In the genomic region with DNA sequence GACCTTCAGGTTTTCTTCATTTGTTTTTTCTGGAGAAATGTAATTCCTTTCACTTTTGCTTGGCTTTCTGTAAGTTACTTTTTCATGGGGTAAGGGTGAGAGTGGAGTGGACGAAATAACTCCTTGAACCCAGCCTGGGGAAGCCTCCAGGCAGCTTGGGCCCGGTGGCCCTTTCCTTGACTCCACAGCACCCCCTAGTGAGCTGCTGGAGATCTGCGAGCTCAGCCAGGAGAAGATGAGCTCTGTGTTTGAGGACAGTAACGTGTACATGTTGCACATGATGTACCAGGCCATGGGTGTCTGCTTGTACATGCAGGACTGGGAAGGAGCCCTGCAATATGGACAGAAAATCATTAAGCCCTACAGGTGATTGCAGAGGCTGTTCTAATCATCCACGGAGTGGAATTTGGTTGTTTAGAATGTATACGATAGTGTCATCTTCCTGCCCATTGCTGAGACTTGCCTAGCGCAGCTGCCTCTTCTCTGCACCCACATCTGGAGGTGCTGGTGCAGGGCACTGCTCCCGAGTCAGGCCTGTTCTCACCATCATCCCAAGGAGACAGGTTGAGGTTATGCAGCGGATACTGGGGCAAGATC, we compare ENCODE assay signal across 8 cellular contexts. TPM values are rescaled to one million over a fixed set of nuclear protein-coding genes. Genes with fewer than 3 reads are reported as not detected.
A peak's percentile ranks its signal among the peaks of the same experiment; 100 is the strongest.
DNase-seq lines count a peak whose midpoint lies in the region; ATAC-seq and TF ChIP-seq lines count a peak whose summit lies in the region.

No MANE protein-coding gene starts in this region.

- DNase-seq in Caco-2 (peak; percentile 46 to 72), MG63 (peak; percentile 32), thyroid gland (no peak), NCI-H1930 (lab: John Stamatoyannopoulos, UW) (no peak)
- peak; percentile 26 for DNase-seq in activated CD4-positive, alpha-beta T cell treated with anti-CD3 and anti-CD28 coated beads for 1 hour
- peak; percentile 27 for DNase-seq in effector CD4-positive, alpha-beta T cell
- DNase-seq in naive thymus-derived CD4-positive, alpha-beta T cell: peak in 8 of 9 donors; percentile 18 to 65 (median 45)

- WGBS in thyroid gland, 2 donors: 75 to 79% methylated on average over 9 of the region's 9 CpGs

- ATAC-seq in GM19351 (IDR thresholded peaks at IDR 0.05; ENCODE audit: unreplicated experiment): peak; percentile 39
- ATAC-seq in naive thymus-derived CD4-positive, alpha-beta T cell: peak; percentile 48

- H3K27me3 ChIP-seq in Caco-2 (replicated peaks; ENCODE audit: control insufficient read depth, insufficient read depth, low read length) (no peaks in the 10 kb centered on the region), MG63 (no peaks in the 10 kb centered on the region), thyroid gland (no peaks in the 10 kb centered on the region)
- no peaks in the 10 kb centered on the region for H3K27me3 ChIP-seq in naive thymus-derived CD4-positive, alpha-beta T cell (ENCODE audit: control insufficient read depth in 2 of 2, insufficient read depth in 2 of 2, low read length in 2 of 2)

- no peak overlapping the region for H3K27ac ChIP-seq in naive thymus-derived CD4-positive, alpha-beta T cell (ENCODE audit: low read depth, low read length)
- H3K27ac ChIP-seq in thyroid gland: peak overlapping the region in 1 of 3 donors; percentile 89

- H3K36me3 ChIP-seq in Caco-2 (ENCODE audit: control insufficient read depth, insufficient read depth, low read length): peaks cover 6% of the 10 kb centered on the region
- H3K36me3 ChIP-seq in MG63: peaks cover 8% of the 10 kb centered on the region
- peaks cover 0 to 74% (median 4%) of the 10 kb centered on the region in 3 experiments for H3K36me3 ChIP-seq in naive thymus-derived CD4-positive, alpha-beta T cell (ENCODE audit: control insufficient read depth in 2 of 3, insufficient read depth in 3 of 3, low read length in 3 of 3)
- H3K36me3 ChIP-seq in thyroid gland: no peaks in the 10 kb centered on the region

- BruUV-seq in Caco-2 (replicated peaks; lab: Mats Ljungman, UMichigan): TSS peak; percentile 5

- H3K4me3 ChIP-seq in Caco-2 (ENCODE audit: low read depth, low read length) (no peak overlapping the region), MG63 (no peak overlapping the region), thyroid gland (replicated peaks in 1 of 3) (no peak overlapping the region)
- no peak overlapping the region for H3K4me3 ChIP-seq in naive thymus-derived CD4-positive, alpha-beta T cell (ENCODE audit: low read length)

- peak; percentile 82 to 85 for TF ChIP-seq CTCF in Caco-2 (IDR thresholded peaks at IDR 0.05; ENCODE audit: insufficient read depth in 1 of 2, low read depth in 1 of 2, low read length in 1 of 2, severe bottlenecking in 1 of 2, unreplicated experiment in 1 of 2)
- peak in 4 of 6 experiments; percentile 20 to 56 (median 38) for TF ChIP-seq CTCF in thyroid gland (IDR thresholded peaks at IDR 0.05)

- no peaks in the 10 kb centered on the region for H3K27me3 Mint-ChIP-seq in Caco-2 (ENCODE audit: insufficient read depth, unreplicated experiment)
- H3K27me3 Mint-ChIP-seq in naive thymus-derived CD4-positive, alpha-beta T cell: no peaks in the 10 kb centered on the region

- POLR2A ChIA-PET in Caco-2 (lab: Charles Lee): interaction anchor here (0.8 kb wide), 1 partner anchor 49 kb away, joined by 3 read pairs; no protein-coding TSS in a partner anchor
- POLR2A ChIA-PET in naive thymus-derived CD4-positive, alpha-beta T cell (lab: Charles Lee): interaction anchor here (0.6 kb wide), 1 partner anchor 114 kb away, joined by 3 read pairs; no protein-coding TSS in a partner anchor

- H3K4me3 Mint-ChIP-seq in Caco-2 (ENCODE audit: unreplicated experiment): peak overlapping the region; percentile 32
- no peak overlapping the region for H3K4me3 Mint-ChIP-seq in naive thymus-derived CD4-positive, alpha-beta T cell

- TF ChIP-seq POLR2A in thyroid gland (IDR thresholded peaks at IDR 0.05): no peak

- H3K27ac Mint-ChIP-seq in Caco-2 (ENCODE audit: unreplicated experiment): peak overlapping the region; percentile 63
- peak overlapping the region in 1 of 9 donors; percentile 36 for H3K27ac Mint-ChIP-seq in naive thymus-derived CD4-positive, alpha-beta T cell

- H3K9me3 Mint-ChIP-seq in Caco-2 (ENCODE audit: unreplicated experiment): no peaks in the 10 kb centered on the region
- H3K9me3 Mint-ChIP-seq in naive thymus-derived CD4-positive, alpha-beta T cell: no peaks in the 10 kb centered on the region

- no peaks in the 10 kb centered on the region for H3K9me3 ChIP-seq in Caco-2
- no peaks in the 10 kb centered on the region for H3K9me3 ChIP-seq in MG63
- H3K9me3 ChIP-seq in naive thymus-derived CD4-positive, alpha-beta T cell (ENCODE audit: control insufficient read depth in 2 of 3, low read length in 3 of 3): no peaks in the 10 kb centered on the region
- H3K9me3 ChIP-seq in thyroid gland: no peaks in the 10 kb centered on the region

- CTCF ChIA-PET in Caco-2 (lab: Charles Lee): interaction anchor here (0.6 to 3.4 kb wide), 30 partner anchors 9 to 344 kb away, joined by 3 to 49 read pairs (median 5); a partner anchor contains a TSS
- CTCF ChIA-PET in naive thymus-derived CD4-positive, alpha-beta T cell (lab: Charles Lee): interaction anchor here (0.6 to 11.7 kb wide), 14 partner anchors 15 to 296 kb away, joined by 3 to 312 read pairs (median 5); no protein-coding TSS in a partner anchor

- peaks cover 99% of the 10 kb centered on the region for H3K36me3 Mint-ChIP-seq in Caco-2 (ENCODE audit: insufficient read depth, unreplicated experiment)
- peaks cover 3 to 53% (median 10%) of the 10 kb centered on the region in 5 donors for H3K36me3 Mint-ChIP-seq in naive thymus-derived CD4-positive, alpha-beta T cell

- H3K4me1 Mint-ChIP-seq in Caco-2 (ENCODE audit: low read depth, unreplicated experiment): peaks cover 49% of the 10 kb centered on the region
- peaks cover 0 to 19% (median 0%) of the 10 kb centered on the region in 7 donors for H3K4me1 Mint-ChIP-seq in naive thymus-derived CD4-positive, alpha-beta T cell

- peaks cover 32% of the 10 kb centered on the region for H3K4me1 ChIP-seq in Caco-2
- H3K4me1 ChIP-seq in naive thymus-derived CD4-positive, alpha-beta T cell (ENCODE audit: control insufficient read depth in 2 of 2, insufficient read depth in 2 of 2, low read length in 2 of 2): no peaks in the 10 kb centered on the region
- peaks cover 24 to 26% of the 10 kb centered on the region in 2 donors for H3K4me1 ChIP-seq in thyroid gland

- intact Hi-C loops in Caco-2 (cut with micrococcal nuclease; ENCODE audit: unreplicated experiment) (loop anchor here (2.0 to 5.0 kb wide), 2 partner anchors 270 to 297 kb away; a partner anchor contains a TSS), thyroid gland (cut with DNase I) (loop anchor here (5.0 kb wide), 1 partner anchor 255 kb away; no protein-coding TSS in a partner anchor)
- intact Hi-C loops in naive thymus-derived CD4-positive, alpha-beta T cell (cut with micrococcal nuclease): loop anchor here (1.0 to 5.0 kb wide), 7 partner anchors 57 to 1195 kb away; a partner anchor contains a TSS

RNA-seq across cellular contexts. Expression of a gene that starts 51.0 kb away (rescaled TPM):
- total RNA-seq in Caco-2 (2022) (161 and 182 TPM in 2 replicates), thyroid gland (10 to 100 TPM; 37.6 to 56.1 (median 44.5) TPM)
- 52.0 and 73.4 TPM in 2 replicates for total RNA-seq in MG63 (2014; rRNA removed; shearing (Covaris generic); ENCODE audit: low replicate concordance)
- 10 to 100 TPM; 24.3 to 39.5 (median 34.4) TPM for total RNA-seq in naive thymus-derived CD4-positive, alpha-beta T cell
- 10 to 100 TPM; 50.0 to 55.0 TPM for polyA plus RNA-seq in naive thymus-derived CD4-positive, alpha-beta T cell

Comparison
In these comparisons a context has a peak if more than half of its experiments do, and no peak if none do; other contexts are left out.
1. DNase-seq: peak in Caco-2 (2 of 2), MG63 (single experiment), activated CD4-positive, alpha-beta T cell treated with anti-CD3 and anti-CD28 coated beads for 1 hour (single experiment), effector CD4-positive, alpha-beta T cell (single experiment) and naive thymus-derived CD4-positive, alpha-beta T cell (8 of 9); none in thyroid gland (0 of 2) and NCI-H1930 (0 of 2).